In genomic region chr3:190875046-190875445, GRCh38 we compare ENCODE assay signal across 11 cellular contexts. TPM values are rescaled to one million over a fixed set of nuclear protein-coding genes. Genes with fewer than 3 reads are reported as not detected.
A peak's percentile ranks its signal among the peaks of the same experiment; 100 is the strongest.
DNase-seq lines count a peak whose midpoint lies in the region; FAIRE-seq and TF ChIP-seq lines count a peak whose summit lies in the region.
"Not testable (repeated sequence)": the region's sequence is repeated elsewhere in the genome, so short reads cannot be mapped to it uniquely, and the experiment has no call there.
"Had no signal": no experiment of that assay in that cellular context is flagged by ENCODE, and none has a peak within 500 bp of the region (broad histone marks: within the 10 kb centered on the region; RNA-seq: fewer than 3 reads in every experiment).

No MANE protein-coding gene starts in this region.

- FAIRE-seq in bronchial epithelial cell (lab: Jason Lieb, UNC): peak; percentile 86

- H3F3A ChIP-seq in SU-DHL-6 (ENCODE audit: insufficient read depth): not testable (repeated sequence)

- peak overlapping the region; percentile 64 for H2AFZ ChIP-seq in SU-DHL-6 (ENCODE audit: low read depth, low read length, severe bottlenecking)

- H4K20me1 ChIP-seq in SU-DHL-6 (ENCODE audit: low read depth, low read length): not testable (repeated sequence)

- peak overlapping the region; percentile 25; the same call in 1 of the 2 replicates for H3K27ac ChIP-seq in C4-2B
- H3K27ac ChIP-seq in SU-DHL-6 (ENCODE audit: low read depth, low read length): not testable (repeated sequence)

- H3K4me2 ChIP-seq in SU-DHL-6 (ENCODE audit: low read depth, low read length, poor library complexity, severe bottlenecking): not testable (repeated sequence)

- not testable (repeated sequence) for H3K4me3 ChIP-seq in SU-DHL-6 (ENCODE audit: insufficient read depth, low read length, poor library complexity, severe bottlenecking); bronchial epithelial cell (ENCODE audit: low read depth, low read length)

- H3K79me2 ChIP-seq in SU-DHL-6 (ENCODE audit: insufficient read depth, low read length): not testable (repeated sequence)

- not testable (repeated sequence) for H3K36me3 ChIP-seq in SU-DHL-6 (ENCODE audit: low read length); bronchial epithelial cell (ENCODE audit: control insufficient read depth, insufficient read depth, low read length)

- in situ Hi-C loops in G401 (cut with HindIII; ENCODE audit: low sequenced_read_pairs): not testable (repeated sequence)

- not testable (repeated sequence) for H3K9me2 ChIP-seq in SU-DHL-6 (replicated peaks; ENCODE audit: insufficient read depth, low read length)

- TF ChIP-seq CTCF in C4-2B (conservative IDR thresholded peaks at IDR 0.05); SU-DHL-6 (IDR thresholded peaks at IDR 0.05; ENCODE audit: insufficient read depth, low read length, poor library complexity, severe bottlenecking); bronchial epithelial cell (IDR thresholded peaks at IDR 0.05; ENCODE audit: insufficient read depth, low read length, severe bottlenecking): not testable (repeated sequence)

- H3K27me3 ChIP-seq in SU-DHL-6 (ENCODE audit: low read length); bronchial epithelial cell (ENCODE audit: control insufficient read depth, insufficient read depth, low read length): not testable (repeated sequence)

- H3K9me3 ChIP-seq in SU-DHL-6 (ENCODE audit: insufficient read depth, low read length): not testable (repeated sequence)

- peak; percentile 90 for DNase-seq in G401 (ENCODE audit: low spot score)
- DNase-seq in NCI-H524 treated with DMSO at 0.1 percent for 48 hours (lab: John Stamatoyannopoulos, UW): peak; percentile 75
- not testable (repeated sequence) for DNase-seq in bronchial epithelial cell (ENCODE audit: low read depth)
- peak; percentile 25 for DNase-seq in cerebellum (ENCODE audit: low spot score)

- H3K9ac ChIP-seq in SU-DHL-6 (ENCODE audit: low read length): not testable (repeated sequence)

RNA-seq across cellular contexts. Expression of gene GMNC, which starts 12.6 kb away (rescaled TPM):
- total RNA-seq in G401 (2014; rRNA removed; shearing (Covaris generic)): 0.03 and 0.55 TPM in 2 replicates
- total RNA-seq in bronchial epithelial cell (under 0.01 and 0.26 TPM in 2 replicates), cerebellum (0.82 TPM)
- total RNA-seq: B cell; CD4-positive, alpha-beta T cell; CD8-positive, alpha-beta memory T cell; GM12878; GM23248 had no signal
